ENCODE assay signal across 8 cellular contexts in genomic region chr6:135535989-135536414, GRCh38. TPM values are rescaled to one million over a fixed set of nuclear protein-coding genes. Genes with fewer than 3 reads are reported as not detected.
DNase-seq lines count a peak whose midpoint lies in the region; ATAC-seq and TF ChIP-seq lines count a peak whose summit lies in the region.

No MANE protein-coding gene starts in this region.

- peak overlapping the region; percentile 20 for H3K9ac ChIP-seq in smooth muscle cell (ENCODE audit: low read depth)

- peak; percentile 68 for ATAC-seq in CD4-positive, alpha-beta T cell (ENCODE audit: poor library complexity)
- no peak for ATAC-seq in GM19455 (IDR thresholded peaks at IDR 0.05; ENCODE audit: unreplicated experiment)

- CTCF ChIA-PET in CD4-positive, alpha-beta T cell (lab: Charles Lee) = interaction anchor here (0.7 to 2.4 kb wide), 8 partner anchors 9 to 705 kb away, joined by 3 to 26 read pairs (median 4); no protein-coding TSS in a partner anchor

- H3F3A ChIP-seq in smooth muscle cell (ENCODE audit: low read depth) = no peaks in the 10 kb centered on the region

- H3K27ac ChIP-seq in CD4-positive, alpha-beta T cell (ENCODE audit: low read depth, low read length) = no peak overlapping the region
- H3K27ac ChIP-seq in hepatocyte (no peak overlapping the region), smooth muscle cell (ENCODE audit: low read depth) (peak overlapping the region; percentile 52)
- H3K27ac ChIP-seq in effector memory CD4-positive, alpha-beta T cell (ENCODE audit: insufficient read depth, low read length, poor library complexity, severe bottlenecking) = no peak overlapping the region

- H3K4me1 ChIP-seq in hepatocyte (ENCODE audit: insufficient read depth) (peaks cover 3% of the 10 kb centered on the region), smooth muscle cell (ENCODE audit: low read depth) (peaks cover 14% of the 10 kb centered on the region)
- no peaks in the 10 kb centered on the region for H3K4me1 ChIP-seq in effector memory CD4-positive, alpha-beta T cell (ENCODE audit: control insufficient read depth, insufficient read depth, low read length, poor library complexity, severe bottlenecking)

- H3K36me3 Mint-ChIP-seq in CD4-positive, alpha-beta T cell (ENCODE audit: low read depth) = no peaks in the 10 kb centered on the region
- H3K36me3 Mint-ChIP-seq in activated naive CD8-positive, alpha-beta T cell treated with anti-CD3 and anti-CD28 coated beads for 36 hours = no peaks in the 10 kb centered on the region

- H3K4me3 ChIP-seq in hepatocyte = no peak overlapping the region
- H3K4me3 ChIP-seq in smooth muscle cell = no peak overlapping the region
- H3K4me3 ChIP-seq in effector memory CD4-positive, alpha-beta T cell (ENCODE audit: insufficient read depth, low read depth, low read length, poor library complexity, severe bottlenecking) = no peak overlapping the region

- DNase-seq in CD4-positive, alpha-beta T cell = no peak
- DNase-seq in GM13977 (ENCODE audit: low spot score) (peak; percentile 21), NCI-H2171 treated with DMSO at 0.1 percent for 48 hours (lab: John Stamatoyannopoulos, UW) (peak; percentile 61), hepatocyte (ENCODE audit: low spot score) (peak; percentile 65), smooth muscle cell (lab: John Stamatoyannopoulos, UW; ENCODE audit: unreplicated experiment) (no peak)
- DNase-seq in activated naive CD8-positive, alpha-beta T cell treated with anti-CD3 and anti-CD28 coated beads for 36 hours = no peak
- no peak for DNase-seq in effector memory CD4-positive, alpha-beta T cell

- H3K9me3 Mint-ChIP-seq in CD4-positive, alpha-beta T cell = no peaks in the 10 kb centered on the region
- no peaks in the 10 kb centered on the region for H3K9me3 Mint-ChIP-seq in activated naive CD8-positive, alpha-beta T cell treated with anti-CD3 and anti-CD28 coated beads for 36 hours

- intact Hi-C loops in CD4-positive, alpha-beta T cell (cut with DNase I, micrococcal nuclease) = loop anchor here (1.0 to 5.0 kb wide), 4 partner anchors 84 to 690 kb away; no protein-coding TSS in a partner anchor

- no peak overlapping the region for H3K27ac Mint-ChIP-seq in CD4-positive, alpha-beta T cell
- peak overlapping the region; percentile 50 for H3K27ac Mint-ChIP-seq in activated naive CD8-positive, alpha-beta T cell treated with anti-CD3 and anti-CD28 coated beads for 36 hours

- POLR2A ChIA-PET in CD4-positive, alpha-beta T cell (lab: Charles Lee) = interaction anchor here (0.6 to 1.5 kb wide), 4 partner anchors 38 to 754 kb away, joined by 3 to 6 read pairs (median 4); partner anchors contain the start of gene AHI1

- H2AFZ ChIP-seq in hepatocyte (no peak overlapping the region), smooth muscle cell (ENCODE audit: low read depth) (peak overlapping the region; percentile 56)

- no peaks in the 10 kb centered on the region for H3K27me3 Mint-ChIP-seq in CD4-positive, alpha-beta T cell
- peaks cover 3% of the 10 kb centered on the region for H3K27me3 Mint-ChIP-seq in activated naive CD8-positive, alpha-beta T cell treated with anti-CD3 and anti-CD28 coated beads for 36 hours

- TF ChIP-seq CTCF in CD4-positive, alpha-beta T cell (IDR thresholded peaks at IDR 0.05) = peak; percentile 59
- TF ChIP-seq CTCF in GM13977 (IDR thresholded peaks at IDR 0.05; ENCODE audit: extremely low read depth, insufficient read depth, missing control alignments) (peak; percentile 61), hepatocyte (IDR thresholded peaks at IDR 0.05; ENCODE audit: poor library complexity) (peak; percentile 84), smooth muscle cell (IDR thresholded peaks at IDR 0.05; ENCODE audit: borderline replicate concordance, insufficient read depth, poor library complexity, severe bottlenecking) (peak; percentile 72)

- H3K9me2 ChIP-seq in hepatocyte (replicated peaks; ENCODE audit: insufficient read depth) = no peaks in the 10 kb centered on the region

- in situ Hi-C loops in GM13977 (cut with MboI; ENCODE audit: low pct_unique_long_range_greater_than_20kb, low sequenced_read_pairs, unreplicated experiment) = loop anchor here (25.0 kb wide), 2 partner anchors 376 to 676 kb away; no protein-coding TSS in a partner anchor

- H3K4me3 Mint-ChIP-seq in CD4-positive, alpha-beta T cell = peak overlapping the region; percentile 43
- no peak overlapping the region for H3K4me3 Mint-ChIP-seq in activated naive CD8-positive, alpha-beta T cell treated with anti-CD3 and anti-CD28 coated beads for 36 hours

- WGBS in hepatocyte (ENCODE audit: low lambda C conversion rate, missing lambda C conversion rate) = 6% methylated on average over 4 of the region's 4 CpGs
- 1% methylated on average over 4 of the region's 4 CpGs for WGBS in smooth muscle cell (ENCODE audit: low lambda C conversion rate)

- H3K36me3 ChIP-seq in hepatocyte (replicated peaks; ENCODE audit: insufficient read depth, low read depth) (no peaks in the 10 kb centered on the region), smooth muscle cell (ENCODE audit: low read depth) (no peaks in the 10 kb centered on the region)
- H3K36me3 ChIP-seq in effector memory CD4-positive, alpha-beta T cell (ENCODE audit: control insufficient read depth, insufficient read depth, low read length) = no peaks in the 10 kb centered on the region

- H3K4me2 ChIP-seq in hepatocyte = peak overlapping the region; percentile 5
- peak overlapping the region; percentile 65 for H3K4me2 ChIP-seq in smooth muscle cell

- no peaks in the 10 kb centered on the region for H3K79me2 ChIP-seq in hepatocyte
- H3K79me2 ChIP-seq in smooth muscle cell (ENCODE audit: low read depth) = no peaks in the 10 kb centered on the region

- H3K9me3 ChIP-seq in CD4-positive, alpha-beta T cell (ENCODE audit: control insufficient read depth, low read length) = no peaks in the 10 kb centered on the region
- H3K9me3 ChIP-seq in hepatocyte (ENCODE audit: low read depth) (no peaks in the 10 kb centered on the region), smooth muscle cell (replicated peaks; ENCODE audit: low read depth) (no peaks in the 10 kb centered on the region)
- no peaks in the 10 kb centered on the region for H3K9me3 ChIP-seq in effector memory CD4-positive, alpha-beta T cell (ENCODE audit: control insufficient read depth, low read length)

- H4K20me1 ChIP-seq in hepatocyte (ENCODE audit: insufficient read depth, poor library complexity, severe bottlenecking) (no peaks in the 10 kb centered on the region), smooth muscle cell (ENCODE audit: low read depth) (no peaks in the 10 kb centered on the region)

- no peaks in the 10 kb centered on the region for H3K27me3 ChIP-seq in CD4-positive, alpha-beta T cell (ENCODE audit: control insufficient read depth, insufficient read depth, low read length)
- H3K27me3 ChIP-seq in hepatocyte = no peaks in the 10 kb centered on the region
- no peaks in the 10 kb centered on the region for H3K27me3 ChIP-seq in smooth muscle cell (ENCODE audit: low read depth)
- no peaks in the 10 kb centered on the region for H3K27me3 ChIP-seq in effector memory CD4-positive, alpha-beta T cell (replicated peaks; ENCODE audit: control insufficient read depth, insufficient read depth, low read length, poor library complexity, severe bottlenecking)

- H3K4me1 Mint-ChIP-seq in CD4-positive, alpha-beta T cell (ENCODE audit: low read depth) = peaks cover 6% of the 10 kb centered on the region
- H3K4me1 Mint-ChIP-seq in activated naive CD8-positive, alpha-beta T cell treated with anti-CD3 and anti-CD28 coated beads for 36 hours = peaks cover 21% of the 10 kb centered on the region

RNA-seq across cellular contexts. Expression of gene AHI1, which starts 38.5 kb away (rescaled TPM):
- 10 to 100 TPM; 21.1 to 27.5 TPM for total RNA-seq in CD4-positive, alpha-beta T cell
- total RNA-seq in activated naive CD8-positive, alpha-beta T cell treated with anti-CD3 and anti-CD28 coated beads for 36 hours = 10 to 100 TPM; 35.6 to 37.1 TPM
- 14.8 and 15.1 TPM in 2 replicates for total RNA-seq in hepatocyte
- 21.5 and 29.1 TPM in 2 replicates for polyA plus RNA-seq in hepatocyte
- total RNA-seq in smooth muscle cell = 16.0 and 23.3 TPM in 2 replicates
- polyA plus RNA-seq in smooth muscle cell = 18.8 and 28.0 TPM in 2 replicates

Comparison
In these comparisons a context has a peak if more than half of its experiments do, and no peak if none do; other contexts are left out.
1. DNase-seq: peak in GM13977 (single experiment), NCI-H2171 treated with DMSO at 0.1 percent for 48 hours (single experiment) and hepatocyte (single experiment); none in CD4-positive, alpha-beta T cell (0 of 10), activated naive CD8-positive, alpha-beta T cell treated with anti-CD3 and anti-CD28 coated beads for 36 hours (single experiment), smooth muscle cell (single experiment) and effector memory CD4-positive, alpha-beta T cell (0 of 3).
2. Peak in every context shown above with its lines, with median percentiles within 50 percentile points of each other: CTCF ChIP-seq.